Comparison of ENCODE assay signal across 20 cellular contexts in genomic region chr5:39009280-39009679, GRCh38.
DNase-seq lines count a peak whose midpoint lies in the region; ATAC-seq, FAIRE-seq and TF ChIP-seq lines count a peak whose summit lies in the region.
"Had no signal": no experiment of that assay in that cellular context is flagged by ENCODE, and none has a peak within 500 bp of the region (broad histone marks: within the 10 kb centered on the region; RNA-seq: fewer than 3 reads in every experiment).

No MANE protein-coding gene starts in this region.

- H4K20me1 ChIP-seq in HepG2 (ENCODE audit: insufficient read depth, low read length) (no peaks in the 10 kb centered on the region), IMR-90 (ENCODE audit: insufficient read depth, low read length) (no peaks in the 10 kb centered on the region)
- H4K20me1 ChIP-seq: BLaER1 had no signal

- peaks cover 14 to 42% of the 10 kb centered on the region in 2 experiments for H3K79me1 ChIP-seq in IMR-90 (ENCODE audit: low read depth in 1 of 2, low read length in 2 of 2)

- in situ Hi-C loops in HepG2 (cut with HindIII; ENCODE audit: extremely low pct_ligation_motif_present, low pct_unique_long_range_greater_than_20kb), result no loop called here
- in situ Hi-C loops in IMR-90 (cut with MboI; ENCODE audit: low sequenced_read_pairs), result no loop called here

- no peak overlapping the region for H2AK5ac ChIP-seq in IMR-90 (ENCODE audit: low read depth, low read length)

- H3K56ac ChIP-seq in IMR-90 (ENCODE audit: extremely low read depth, insufficient read depth, low read length), result no peak overlapping the region

- POLR2A ChIA-PET in HepG2 (lab: Yijun Ruan, JAX) (no interaction called here), IMR-90 (lab: Charles Lee; ENCODE audit: unreplicated experiment) (no interaction called here)

- H4K91ac ChIP-seq in IMR-90 (ENCODE audit: insufficient read depth, low read depth, low read length), result no peak overlapping the region

- H2AFZ ChIP-seq in HepG2 (ENCODE audit: low read length), result no peak overlapping the region
- no peak overlapping the region for H2AFZ ChIP-seq in IMR-90 (replicated peaks; ENCODE audit: low read length, poor library complexity)
- H2AFZ ChIP-seq: GM23248 had no signal

- TF ChIP-seq EP300 in HepG2 (IDR thresholded peaks at IDR 0.05; ENCODE audit: low read depth in 2 of 2, low read length in 2 of 2) (no peak), HepG2 (CRISPR knock-in tag; IDR thresholded peaks at IDR 0.05; ENCODE audit: borderline replicate concordance) (no peak)

- intact Hi-C loops in HepG2 (cut with micrococcal nuclease; ENCODE audit: unreplicated experiment), result no loop called here
- intact Hi-C loops in right lobe of liver (cut with DNase I), result no loop called here
- intact Hi-C loops in IMR-90 (cut with micrococcal nuclease), result no loop called here
- intact Hi-C loops in pancreas (cut with DNase I), result loop anchor here in 1 of 3 donors (10.0 kb wide), 1 partner anchor 56 kb away; no protein-coding TSS in a partner anchor

- H2BK15ac ChIP-seq in IMR-90 (ENCODE audit: low read depth, low read length), result no peak overlapping the region

- H3K4me1 ChIP-seq in HepG2 (ENCODE audit: insufficient read depth, low read length), result no peaks in the 10 kb centered on the region
- no peaks in the 10 kb centered on the region for H3K4me1 ChIP-seq in right lobe of liver
- H3K4me1 ChIP-seq in IMR-90 (ENCODE audit: control insufficient read depth, insufficient read depth, low read length), result peaks cover 2% of the 10 kb centered on the region
- H3K4me1 ChIP-seq in pancreas, result no peaks in the 10 kb centered on the region
- H3K4me1 ChIP-seq: BLaER1 had no signal

- H3K27ac ChIP-seq in HepG2 (ENCODE audit: extremely low read length, insufficient read depth, low read length) (no peak overlapping the region), right lobe of liver (no peak overlapping the region), IMR-90 (ENCODE audit: insufficient read depth, low read length) (no peak overlapping the region), pancreas (no peak overlapping the region)
- H3K27ac ChIP-seq: BLaER1, C4-2B, GM23248 had no signal

- 95% methylated on average over 1 of the region's 1 CpG for WGBS in HepG2 (ENCODE audit: low lambda C conversion rate)
- 100% methylated on average over 1 of the region's 1 CpG for WGBS in right lobe of liver (ENCODE audit: insufficient coverage, low coverage, low lambda C conversion rate, missing lambda C conversion rate)
- no CpG with 5 or more reads among the region's 1 CpG for WGBS in IMR-90 (ENCODE audit: extremely low coverage in 2 of 2, insufficient read length in 1 of 2), 2 experiments
- WGBS in pancreas, 2 donors, result 96 to 98% methylated on average over 1 of the region's 1 CpG

- dilution Hi-C loops in IMR-90 (cut with HindIII; ENCODE audit: low sequenced_read_pairs, unreplicated experiment), result no loop called here

- no peak overlapping the region for H3K18ac ChIP-seq in IMR-90 (ENCODE audit: low read depth, low read length)

- H3K27me3 ChIP-seq in HepG2 (ENCODE audit: control insufficient read depth in 1 of 2, insufficient read depth in 2 of 2, low read length in 2 of 2) (no peaks in the 10 kb centered on the region), right lobe of liver (no peaks in the 10 kb centered on the region), IMR-90 (ENCODE audit: control insufficient read depth, insufficient read depth, low read length) (no peaks in the 10 kb centered on the region), pancreas (no peaks in the 10 kb centered on the region)
- H3K27me3 ChIP-seq: BLaER1 had no signal

- no peak overlapping the region for H3K23ac ChIP-seq in IMR-90 (ENCODE audit: low read depth, low read length)

- H2BK120ac ChIP-seq in IMR-90 (ENCODE audit: low read depth, low read length), result no peak overlapping the region

- FAIRE-seq in HepG2 (lab: Jason Lieb, UNC), result no peak
- FAIRE-seq in endometrium (lab: Jason Lieb, UNC), result peak; percentile 41
- peak; percentile 49 for FAIRE-seq in pancreas (lab: Jason Lieb, UNC)
- FAIRE-seq: GM12878 had no signal

- H3K9me3 ChIP-seq in HepG2 (ENCODE audit: low read length) (peaks cover 21% of the 10 kb centered on the region), right lobe of liver (no peaks in the 10 kb centered on the region), IMR-90 (ENCODE audit: control insufficient read depth, insufficient read depth, low read length) (peaks cover 5% of the 10 kb centered on the region), pancreas (no peaks in the 10 kb centered on the region)

- H3K9ac ChIP-seq in HepG2 (ENCODE audit: insufficient read depth, low read depth, low read length) (no peak overlapping the region), IMR-90 (ENCODE audit: low read depth, low read length) (no peak overlapping the region)
- H3K9ac ChIP-seq: BLaER1, GM23248 had no signal

- H3K4me2 ChIP-seq in HepG2 (ENCODE audit: low read depth, low read length), result no peak overlapping the region
- no peak overlapping the region for H3K4me2 ChIP-seq in IMR-90 (ENCODE audit: low read depth, low read length)
- H3K4me2 ChIP-seq: BLaER1 had no signal

- H3K4me3 ChIP-seq in HepG2 (replicated peaks in 1 of 3; ENCODE audit: insufficient read depth in 1 of 3, low read depth in 2 of 3, low read length in 3 of 3) (no peak overlapping the region), right lobe of liver (no peak overlapping the region), IMR-90 (ENCODE audit: insufficient read depth, low read depth, low read length) (no peak overlapping the region), pancreas (no peak overlapping the region)
- H3K4me3 ChIP-seq: BLaER1, GM12878, GM23248 had no signal

- H3K36me3 ChIP-seq in HepG2 (replicated peaks in 1 of 2; ENCODE audit: control insufficient read depth in 1 of 2, insufficient read depth in 2 of 2, low read length in 2 of 2) (peaks cover 0 to 11% of the 10 kb centered on the region in 2 experiments; a peak in 2 of 5 replicates), right lobe of liver (no peaks in the 10 kb centered on the region), IMR-90 (ENCODE audit: control insufficient read depth, insufficient read depth, low read length) (peaks cover 12% of the 10 kb centered on the region), pancreas (peaks cover 0 to 3% (median 0%) of the 10 kb centered on the region in 3 donors)

- no peak overlapping the region for H2BK5ac ChIP-seq in IMR-90 (ENCODE audit: low read depth, low read length, poor library complexity, severe bottlenecking)

- H3K4ac ChIP-seq in IMR-90 (ENCODE audit: low read depth, low read length), result no peak overlapping the region

- no peaks in the 10 kb centered on the region for H3K79me2 ChIP-seq in HepG2 (ENCODE audit: insufficient read depth, low read length)

- no TSS peak for BruUV-seq in HepG2 (replicated peaks; lab: Mats Ljungman, UMichigan)
- no TSS peak for BruUV-seq in IMR-90 (replicated peaks; lab: Mats Ljungman, UMichigan)

- no peak overlapping the region for H3K14ac ChIP-seq in IMR-90 (replicated peaks; ENCODE audit: low read depth, low read length)

- TF ChIP-seq CTCF in HepG2 (CRISPR knock-in tag; IDR thresholded peaks at IDR 0.05) (no peak), right lobe of liver (IDR thresholded peaks at IDR 0.05) (no peak), IMR-90 (conservative IDR thresholded peaks at IDR 0.05; ENCODE audit: low read depth, low read length) (no peak), pancreas (IDR thresholded peaks at IDR 0.05) (no peak)

- ATAC-seq in HepG2, result no peak
- no peak for ATAC-seq in right lobe of liver
- ATAC-seq in IMR-90 (ENCODE audit: low read depth), result no peak
- ATAC-seq in pancreas, result no peak
- ATAC-seq: GM12878, HCT116 had no signal

- DNase-seq in HepG2 (ENCODE audit: low spot score) (no peak), right lobe of liver (no peak), IMR-90 (no peak), pancreas (no peak), NCI-H2029 (lab: John Stamatoyannopoulos, UW) (no peak), CD1c-positive myeloid dendritic cell (ENCODE audit: extremely low spot score) (no peak), NCI-H524 (lab: John Stamatoyannopoulos, UW) (no peak)
- DNase-seq: 8988T; CD4-positive, alpha-beta T cell; CD8-positive, alpha-beta memory T cell; DMS53; DMS79 treated with DMSO at 0.1 percent for 48 hours; GDM1; GM23248; H9 had no signal

- TF ChIP-seq POLR2A in HepG2 (IDR thresholded peaks at IDR 0.05; ENCODE audit: insufficient read depth in 1 of 2, low read depth in 2 of 2, low read length in 2 of 2), result no peak
- TF ChIP-seq POLR2A in right lobe of liver (IDR thresholded peaks at IDR 0.05), result no peak
- TF ChIP-seq POLR2A in IMR-90 (IDR thresholded peaks at IDR 0.05; ENCODE audit: low read depth, low read length), result no peak

- no peak overlapping the region for H4K5ac ChIP-seq in IMR-90 (ENCODE audit: low read depth, low read length)

- H3K9me1 ChIP-seq in IMR-90 (ENCODE audit: insufficient read depth, low read length), result no peaks in the 10 kb centered on the region; the same call in 1 of the 2 replicates

- H4K8ac ChIP-seq in IMR-90 (ENCODE audit: low read depth in 2 of 2, low read length in 2 of 2), result no peak overlapping the region; a peak in 1 of 4 replicates

- CTCF ChIA-PET in HepG2 (lab: Yijun Ruan, JAX; ENCODE audit: low intra/inter-chr PET ratio, low total read pairs), result no interaction called here
- CTCF ChIA-PET in IMR-90 (lab: Yijun Ruan, JAX), result no interaction called here

- TF ChIP-seq RAD21 in HepG2 (CRISPR knock-in tag; IDR thresholded peaks at IDR 0.05), result no peak
- no peak for TF ChIP-seq RAD21 in IMR-90 (IDR thresholded peaks at IDR 0.05; ENCODE audit: low read length)

- no peak overlapping the region for H2BK20ac ChIP-seq in IMR-90 (ENCODE audit: low read depth, low read length)

- H2AK9ac ChIP-seq in IMR-90 (replicated peaks; ENCODE audit: low read depth, low read length, poor library complexity), result no peak overlapping the region

TF ChIP-seq in HepG2, 621 proteins besides CTCF, POLR2A, EP300 and RAD21 (continues in another document):
- TF ChIP-seq ZNF784 (CRISPR knock-in tag; IDR thresholded peaks at IDR 0.05; ENCODE audit: borderline replicate concordance) (no peak), MAFF (IDR thresholded peaks at IDR 0.05; ENCODE audit: low read depth, low read length) (peak; percentile 91)

TF ChIP-seq in IMR-90, 13 proteins besides CTCF, POLR2A, EP300 and RAD21:
- TF ChIP-seq RFX5 (IDR thresholded peaks at IDR 0.05; ENCODE audit: low read depth, low read length) (no peak), MAFK (IDR thresholded peaks at IDR 0.05; ENCODE audit: low read depth, low read length) (peak; percentile 92)
